27 cellular contexts compared by ENCODE assay signal in genomic region chr16:3511286-3512180, GRCh38. TPM values are rescaled to one million over a fixed set of nuclear protein-coding genes. Genes with fewer than 3 reads are reported as not detected.
DNase-seq lines count a peak whose midpoint lies in the region; ATAC-seq and TF ChIP-seq lines count a peak whose summit lies in the region.
"Had no signal": no experiment of that assay in that cellular context is flagged by ENCODE, and none has a peak within 500 bp of the region (broad histone marks: within the 10 kb centered on the region; RNA-seq: fewer than 3 reads in every experiment).

No MANE protein-coding gene starts in this region.

- peaks cover 38% of the 10 kb centered on the region for H3K36me3 Mint-ChIP-seq in activated CD4-positive, alpha-beta memory T cell treated with anti-CD3 and anti-CD28 coated beads for 36 hours
- H3K36me3 Mint-ChIP-seq in effector memory CD8-positive, alpha-beta T cell (ENCODE audit: insufficient read depth) = peaks cover 28% of the 10 kb centered on the region

- H3K27ac ChIP-seq in thyroid gland = no peak overlapping the region
- H3K27ac ChIP-seq: esophagus muscularis mucosa, hepatocyte, left lung, psoas muscle, vagina had no signal

- no peaks in the 10 kb centered on the region for H3K27me3 ChIP-seq in thyroid gland
- H3K27me3 ChIP-seq: esophagus muscularis mucosa, hepatocyte, left lung, vagina had no signal

- H3K4me1 Mint-ChIP-seq in activated CD4-positive, alpha-beta memory T cell treated with anti-CD3 and anti-CD28 coated beads for 36 hours (ENCODE audit: low read depth) = peaks cover 45% of the 10 kb centered on the region
- H3K4me1 Mint-ChIP-seq in effector memory CD8-positive, alpha-beta T cell (ENCODE audit: low read depth in 2 of 2) = peaks cover 26 to 28% of the 10 kb centered on the region in 2 donors
- H3K4me1 Mint-ChIP-seq: activated B cell treated with CpG ODN at 0.5 μM for 24 hours, brain, GM23338 had no signal

- no peak for TF ChIP-seq CTCF in thyroid gland (IDR thresholded peaks at IDR 0.05)

- peak overlapping the region; percentile 41 for H3K27ac Mint-ChIP-seq in activated CD4-positive, alpha-beta memory T cell treated with anti-CD3 and anti-CD28 coated beads for 36 hours
- H3K27ac Mint-ChIP-seq in effector memory CD8-positive, alpha-beta T cell = peak overlapping the region; percentile 91
- H3K27ac Mint-ChIP-seq: activated B cell treated with CpG ODN at 0.5 μM for 24 hours, brain, GM23338 had no signal

- no peak overlapping the region for H3K4me3 ChIP-seq in thyroid gland (replicated peaks in 1 of 3)
- H3K4me3 ChIP-seq: esophagus muscularis mucosa, GM12878, GM23338, hepatocyte, left lung, psoas muscle, vagina had no signal

- WGBS in thyroid gland, 2 donors = 93 to 94% methylated on average over 18 to 23 of the region's 23 CpGs

- no peaks in the 10 kb centered on the region for H3K9me3 Mint-ChIP-seq in activated CD4-positive, alpha-beta memory T cell treated with anti-CD3 and anti-CD28 coated beads for 36 hours
- no peaks in the 10 kb centered on the region for H3K9me3 Mint-ChIP-seq in effector memory CD8-positive, alpha-beta T cell
- H3K9me3 Mint-ChIP-seq: activated B cell treated with CpG ODN at 0.5 μM for 24 hours, brain, GM23338, immature natural killer cell had no signal

- intact Hi-C loops in cardiac septum (cut with DNase I) (no loop called here), left ventricle myocardium superior (cut with micrococcal nuclease) (no loop called here), thyroid gland (cut with DNase I) (no loop called here)
- intact Hi-C loops in activated CD4-positive, alpha-beta memory T cell treated with anti-CD3 and anti-CD28 coated beads for 36 hours (cut with micrococcal nuclease) = no loop called here

- DNase-seq in cardiac septum (ENCODE audit: low spot score) (peak; percentile 65), left ventricle myocardium superior (no peak), thyroid gland (no peak), mucosa of gallbladder (ENCODE audit: low spot score) (no peak)
- peak; percentile 7 for DNase-seq in activated CD4-positive, alpha-beta memory T cell treated with anti-CD3 and anti-CD28 coated beads for 36 hours
- DNase-seq in effector memory CD8-positive, alpha-beta T cell = no peak
- DNase-seq: activated B cell treated with CpG ODN at 0.5 μM for 24 hours; DMS79 treated with DMSO at 0.1 percent for 48 hours; effector CD8-positive, alpha-beta T cell; immature natural killer cell; left lung; NCI-H1092; NCI-H1930; NCI-H2227 treated with DMSO at 0.1 percent for 48 hours; NCI-H748 treated with DMSO at 0.1 percent for 48 hours; psoas muscle had no signal

- no peaks in the 10 kb centered on the region for H3K4me1 ChIP-seq in thyroid gland
- H3K4me1 ChIP-seq: esophagus muscularis mucosa, left lung, psoas muscle, vagina had no signal

- POLR2A ChIA-PET in activated CD4-positive, alpha-beta memory T cell treated with anti-CD3 and anti-CD28 coated beads for 36 hours (lab: Charles Lee) = no interaction called here

- ATAC-seq in left ventricle myocardium superior = no peak
- ATAC-seq in effector memory CD8-positive, alpha-beta T cell (replicated peaks) = no peak
- ATAC-seq in HG03378 (IDR thresholded peaks at IDR 0.05; ENCODE audit: unreplicated experiment) = no peak
- ATAC-seq: GM12878, GM23338, left lung, psoas muscle, SK-N-SH treated with all-trans-retinoic acid at 6 μM for 48 hours had no signal

- H3K36me3 ChIP-seq in thyroid gland = peaks cover 65 to 76% of the 10 kb centered on the region in 2 donors

- H3K4me3 Mint-ChIP-seq in activated CD4-positive, alpha-beta memory T cell treated with anti-CD3 and anti-CD28 coated beads for 36 hours = no peak overlapping the region
- H3K4me3 Mint-ChIP-seq in effector memory CD8-positive, alpha-beta T cell = no peak overlapping the region
- H3K4me3 Mint-ChIP-seq: activated B cell treated with CpG ODN at 0.5 μM for 24 hours, brain, GM23338, immature natural killer cell had no signal

- no peaks in the 10 kb centered on the region for H3K9me3 ChIP-seq in thyroid gland
- H3K9me3 ChIP-seq: esophagus muscularis mucosa, left lung, psoas muscle, vagina had no signal

- TF ChIP-seq POLR2A in thyroid gland (IDR thresholded peaks at IDR 0.05) = no peak

- CTCF ChIA-PET in activated CD4-positive, alpha-beta memory T cell treated with anti-CD3 and anti-CD28 coated beads for 36 hours (lab: Charles Lee) = no interaction called here

- H3K27me3 Mint-ChIP-seq in activated CD4-positive, alpha-beta memory T cell treated with anti-CD3 and anti-CD28 coated beads for 36 hours = no peaks in the 10 kb centered on the region
- H3K27me3 Mint-ChIP-seq in effector memory CD8-positive, alpha-beta T cell = no peaks in the 10 kb centered on the region
- H3K27me3 Mint-ChIP-seq: activated B cell treated with CpG ODN at 0.5 μM for 24 hours, brain had no signal

RNA-seq across cellular contexts. Expression of gene CLUAP1, which starts 10.7 kb away (rescaled TPM):
- total RNA-seq in cardiac septum = 15.3 TPM
- total RNA-seq in left ventricle myocardium superior = 13.1 TPM
- total RNA-seq in activated CD4-positive, alpha-beta memory T cell treated with anti-CD3 and anti-CD28 coated beads for 36 hours = 10 to 100 TPM; 17.6 to 21.0 TPM
- 10 to 100 TPM; 24.6 to 31.6 (median 29.4) TPM for total RNA-seq in thyroid gland
- 39.9 TPM for total RNA-seq in mucosa of gallbladder

RNA-seq across cellular contexts. Expression of gene C16orf90, which starts 16.2 kb away (rescaled TPM):
- not detected for total RNA-seq in cardiac septum
- total RNA-seq in left ventricle myocardium superior = not detected
- not detected for total RNA-seq in activated CD4-positive, alpha-beta memory T cell treated with anti-CD3 and anti-CD28 coated beads for 36 hours
- total RNA-seq in thyroid gland = not detected
- not detected for total RNA-seq in mucosa of gallbladder
- total RNA-seq: activated B cell treated with CpG ODN at 0.5 μM for 24 hours, esophagus muscularis mucosa, frontal cortex, GM12878, GM23338, hepatocyte, left lung, psoas muscle, skeletal muscle tissue, temporal lobe, vagina had no signal

Comparison
In these comparisons a context has a peak if more than half of its experiments do, and no peak if none do; other contexts are left out.
1. DNase-seq: peak in cardiac septum (single experiment) and activated CD4-positive, alpha-beta memory T cell treated with anti-CD3 and anti-CD28 coated beads for 36 hours (single experiment); none in left ventricle myocardium superior (single experiment), effector memory CD8-positive, alpha-beta T cell (0 of 3), thyroid gland (0 of 2) and mucosa of gallbladder (single experiment).